ENCODE assay signal across 1 cellular context in the genomic region with DNA sequence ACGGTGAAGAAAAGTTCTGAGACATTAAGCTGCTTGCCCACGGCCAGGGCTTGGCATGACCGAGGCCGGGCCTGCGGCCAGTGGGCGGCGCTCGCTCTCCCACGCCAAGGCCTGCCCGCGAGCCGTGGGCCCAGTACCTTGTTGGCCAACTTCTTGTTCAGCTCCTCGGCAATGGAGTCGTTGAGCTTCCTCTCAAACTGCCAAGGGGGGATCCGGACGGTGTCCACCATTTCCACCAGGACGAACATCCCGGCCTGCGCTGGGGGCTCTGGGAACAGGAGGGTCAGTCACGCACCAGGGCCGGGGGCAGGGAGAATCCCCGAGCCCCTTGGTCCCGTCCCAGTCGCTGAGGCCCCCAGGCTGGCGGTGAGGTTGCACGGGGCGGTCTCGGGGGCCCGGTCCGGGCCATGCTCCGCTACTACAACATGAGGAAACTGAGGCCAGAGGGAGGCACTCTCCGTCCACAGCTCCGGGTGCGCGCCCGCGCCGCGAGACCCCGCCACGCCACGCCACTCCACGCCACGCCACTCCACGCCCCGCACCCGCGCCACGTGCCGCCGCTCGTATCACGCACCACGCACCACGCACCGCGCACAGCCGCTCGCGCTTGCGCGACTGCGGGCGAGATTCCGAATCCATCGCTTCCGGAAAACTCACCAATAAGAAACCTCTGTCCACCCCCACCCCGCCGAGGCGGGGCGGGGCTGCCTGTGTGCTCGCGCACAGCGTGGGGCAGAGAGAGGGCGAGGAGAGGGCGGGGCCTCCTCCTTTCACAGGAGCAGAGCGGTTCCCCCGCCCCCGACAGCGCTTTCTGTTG.
TF ChIP-seq lines count a peak whose summit lies in the region.

A gene with protein sequence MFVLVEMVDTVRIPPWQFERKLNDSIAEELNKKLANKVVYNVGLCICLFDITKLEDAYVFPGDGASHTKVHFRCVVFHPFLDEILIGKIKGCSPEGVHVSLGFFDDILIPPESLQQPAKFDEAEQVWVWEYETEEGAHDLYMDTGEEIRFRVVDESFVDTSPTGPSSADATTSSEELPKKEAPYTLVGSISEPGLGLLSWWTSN (minus strand): TSS at position 617 of the 817 bp plus-strand sequence. CDS start 369 bp downstream, at position 248.

TF ChIP-seq in HepG2, 621 proteins besides CTCF, POLR2A, EP300 and RAD21 (continued from another document and continues in another):
- TF ChIP-seq RNF2 (conservative IDR thresholded peaks at IDR 0.05; ENCODE audit: low read depth) (no peak), ZNF788 (CRISPR knock-in tag; IDR thresholded peaks at IDR 0.05; ENCODE audit: borderline replicate concordance) (no peak; the same call in 1 of the 2 replicates), POLR2AphosphoS2 (IDR thresholded peaks at IDR 0.05; ENCODE audit: low read depth, low read length) (no peak), ZNF207 (IDR thresholded peaks at IDR 0.05; ENCODE audit: borderline replicate concordance) (no peak), ZNF20 (CRISPR knock-in tag; IDR thresholded peaks at IDR 0.05) (no peak), KAT2B (IDR thresholded peaks at IDR 0.05; ENCODE audit: borderline replicate concordance, low read depth, low read length) (no peak), CHD4 (IDR thresholded peaks at IDR 0.05; ENCODE audit: borderline replicate concordance, low read length) (0 out of 2 replicates have a peak, but pooled peaks have one; percentile 16), KLF12 (CRISPR knock-in tag; IDR thresholded peaks at IDR 0.05; ENCODE audit: borderline replicate concordance) (peak; percentile 69; the same call in 1 of the 2 replicates), NCOR1 (IDR thresholded peaks at IDR 0.05; ENCODE audit: borderline replicate concordance, low read length) (no peak), HES4 (CRISPR knock-in tag; IDR thresholded peaks at IDR 0.05; ENCODE audit: borderline replicate concordance) (no peak; the same call in 1 of the 2 replicates), POLR2G (IDR thresholded peaks at IDR 0.05; ENCODE audit: low read depth, low read length) (peak; percentile 69), ZSCAN20 (CRISPR knock-in tag; IDR thresholded peaks at IDR 0.05; ENCODE audit: borderline replicate concordance) (no peak; the same call in 1 of the 2 replicates), ZNF446 (CRISPR knock-in tag; IDR thresholded peaks at IDR 0.05) (0 out of 2 replicates have a peak, but pooled peaks have one; percentile 44), ZNF225 (CRISPR knock-in tag; IDR thresholded peaks at IDR 0.05) (0 out of 2 replicates have a peak, but pooled peaks have one; percentile 62), SIN3B (IDR thresholded peaks at IDR 0.05; ENCODE audit: low read length) (no peak), PAWR (CRISPR knock-in tag; IDR thresholded peaks at IDR 0.05; ENCODE audit: borderline replicate concordance) (no peak)
- TF ChIP-seq, protein P1, sequence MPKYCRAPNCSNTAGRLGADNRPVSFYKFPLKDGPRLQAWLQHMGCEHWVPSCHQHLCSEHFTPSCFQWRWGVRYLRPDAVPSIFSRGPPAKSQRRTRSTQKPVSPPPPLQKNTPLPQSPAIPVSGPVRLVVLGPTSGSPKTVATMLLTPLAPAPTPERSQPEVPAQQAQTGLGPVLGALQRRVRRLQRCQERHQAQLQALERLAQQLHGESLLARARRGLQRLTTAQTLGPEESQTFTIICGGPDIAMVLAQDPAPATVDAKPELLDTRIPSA (CRISPR knock-in tag; IDR thresholded peaks at IDR 0.05; ENCODE audit: borderline replicate concordance): 0 out of 2 replicates have a peak, but pooled peaks have one; percentile 41
- TF ChIP-seq, protein P2, sequence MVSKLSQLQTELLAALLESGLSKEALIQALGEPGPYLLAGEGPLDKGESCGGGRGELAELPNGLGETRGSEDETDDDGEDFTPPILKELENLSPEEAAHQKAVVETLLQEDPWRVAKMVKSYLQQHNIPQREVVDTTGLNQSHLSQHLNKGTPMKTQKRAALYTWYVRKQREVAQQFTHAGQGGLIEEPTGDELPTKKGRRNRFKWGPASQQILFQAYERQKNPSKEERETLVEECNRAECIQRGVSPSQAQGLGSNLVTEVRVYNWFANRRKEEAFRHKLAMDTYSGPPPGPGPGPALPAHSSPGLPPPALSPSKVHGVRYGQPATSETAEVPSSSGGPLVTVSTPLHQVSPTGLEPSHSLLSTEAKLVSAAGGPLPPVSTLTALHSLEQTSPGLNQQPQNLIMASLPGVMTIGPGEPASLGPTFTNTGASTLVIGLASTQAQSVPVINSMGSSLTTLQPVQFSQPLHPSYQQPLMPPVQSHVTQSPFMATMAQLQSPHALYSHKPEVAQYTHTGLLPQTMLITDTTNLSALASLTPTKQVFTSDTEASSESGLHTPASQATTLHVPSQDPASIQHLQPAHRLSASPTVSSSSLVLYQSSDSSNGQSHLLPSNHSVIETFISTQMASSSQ (IDR thresholded peaks at IDR 0.05; ENCODE audit: low read depth): no peak
- TF ChIP-seq, protein P2 (CRISPR knock-in tag; IDR thresholded peaks at IDR 0.05; ENCODE audit: borderline replicate concordance): no peak
- TF ChIP-seq, protein P3, sequence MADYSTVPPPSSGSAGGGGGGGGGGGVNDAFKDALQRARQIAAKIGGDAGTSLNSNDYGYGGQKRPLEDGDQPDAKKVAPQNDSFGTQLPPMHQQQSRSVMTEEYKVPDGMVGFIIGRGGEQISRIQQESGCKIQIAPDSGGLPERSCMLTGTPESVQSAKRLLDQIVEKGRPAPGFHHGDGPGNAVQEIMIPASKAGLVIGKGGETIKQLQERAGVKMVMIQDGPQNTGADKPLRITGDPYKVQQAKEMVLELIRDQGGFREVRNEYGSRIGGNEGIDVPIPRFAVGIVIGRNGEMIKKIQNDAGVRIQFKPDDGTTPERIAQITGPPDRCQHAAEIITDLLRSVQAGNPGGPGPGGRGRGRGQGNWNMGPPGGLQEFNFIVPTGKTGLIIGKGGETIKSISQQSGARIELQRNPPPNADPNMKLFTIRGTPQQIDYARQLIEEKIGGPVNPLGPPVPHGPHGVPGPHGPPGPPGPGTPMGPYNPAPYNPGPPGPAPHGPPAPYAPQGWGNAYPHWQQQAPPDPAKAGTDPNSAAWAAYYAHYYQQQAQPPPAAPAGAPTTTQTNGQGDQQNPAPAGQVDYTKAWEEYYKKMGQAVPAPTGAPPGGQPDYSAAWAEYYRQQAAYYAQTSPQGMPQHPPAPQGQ (CRISPR knock-in tag; IDR thresholded peaks at IDR 0.05; ENCODE audit: borderline replicate concordance): no peak
- TF ChIP-seq, protein P4, sequence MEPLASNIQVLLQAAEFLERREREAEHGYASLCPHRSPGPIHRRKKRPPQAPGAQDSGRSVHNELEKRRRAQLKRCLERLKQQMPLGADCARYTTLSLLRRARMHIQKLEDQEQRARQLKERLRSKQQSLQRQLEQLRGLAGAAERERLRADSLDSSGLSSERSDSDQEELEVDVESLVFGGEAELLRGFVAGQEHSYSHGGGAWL (CRISPR knock-in tag; IDR thresholded peaks at IDR 0.05): peak; percentile 43
- TF ChIP-seq, protein P5, sequence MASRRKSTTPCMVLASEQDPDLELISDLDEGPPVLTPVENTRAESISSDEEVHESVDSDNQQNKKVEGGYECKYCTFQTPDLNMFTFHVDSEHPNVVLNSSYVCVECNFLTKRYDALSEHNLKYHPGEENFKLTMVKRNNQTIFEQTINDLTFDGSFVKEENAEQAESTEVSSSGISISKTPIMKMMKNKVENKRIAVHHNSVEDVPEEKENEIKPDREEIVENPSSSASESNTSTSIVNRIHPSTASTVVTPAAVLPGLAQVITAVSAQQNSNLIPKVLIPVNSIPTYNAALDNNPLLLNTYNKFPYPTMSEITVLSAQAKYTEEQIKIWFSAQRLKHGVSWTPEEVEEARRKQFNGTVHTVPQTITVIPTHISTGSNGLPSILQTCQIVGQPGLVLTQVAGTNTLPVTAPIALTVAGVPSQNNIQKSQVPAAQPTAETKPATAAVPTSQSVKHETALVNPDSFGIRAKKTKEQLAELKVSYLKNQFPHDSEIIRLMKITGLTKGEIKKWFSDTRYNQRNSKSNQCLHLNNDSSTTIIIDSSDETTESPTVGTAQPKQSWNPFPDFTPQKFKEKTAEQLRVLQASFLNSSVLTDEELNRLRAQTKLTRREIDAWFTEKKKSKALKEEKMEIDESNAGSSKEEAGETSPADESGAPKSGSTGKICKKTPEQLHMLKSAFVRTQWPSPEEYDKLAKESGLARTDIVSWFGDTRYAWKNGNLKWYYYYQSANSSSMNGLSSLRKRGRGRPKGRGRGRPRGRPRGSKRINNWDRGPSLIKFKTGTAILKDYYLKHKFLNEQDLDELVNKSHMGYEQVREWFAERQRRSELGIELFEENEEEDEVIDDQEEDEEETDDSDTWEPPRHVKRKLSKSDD (CRISPR knock-in tag; IDR thresholded peaks at IDR 0.05; ENCODE audit: low read depth): no peak
- TF ChIP-seq, protein P6, sequence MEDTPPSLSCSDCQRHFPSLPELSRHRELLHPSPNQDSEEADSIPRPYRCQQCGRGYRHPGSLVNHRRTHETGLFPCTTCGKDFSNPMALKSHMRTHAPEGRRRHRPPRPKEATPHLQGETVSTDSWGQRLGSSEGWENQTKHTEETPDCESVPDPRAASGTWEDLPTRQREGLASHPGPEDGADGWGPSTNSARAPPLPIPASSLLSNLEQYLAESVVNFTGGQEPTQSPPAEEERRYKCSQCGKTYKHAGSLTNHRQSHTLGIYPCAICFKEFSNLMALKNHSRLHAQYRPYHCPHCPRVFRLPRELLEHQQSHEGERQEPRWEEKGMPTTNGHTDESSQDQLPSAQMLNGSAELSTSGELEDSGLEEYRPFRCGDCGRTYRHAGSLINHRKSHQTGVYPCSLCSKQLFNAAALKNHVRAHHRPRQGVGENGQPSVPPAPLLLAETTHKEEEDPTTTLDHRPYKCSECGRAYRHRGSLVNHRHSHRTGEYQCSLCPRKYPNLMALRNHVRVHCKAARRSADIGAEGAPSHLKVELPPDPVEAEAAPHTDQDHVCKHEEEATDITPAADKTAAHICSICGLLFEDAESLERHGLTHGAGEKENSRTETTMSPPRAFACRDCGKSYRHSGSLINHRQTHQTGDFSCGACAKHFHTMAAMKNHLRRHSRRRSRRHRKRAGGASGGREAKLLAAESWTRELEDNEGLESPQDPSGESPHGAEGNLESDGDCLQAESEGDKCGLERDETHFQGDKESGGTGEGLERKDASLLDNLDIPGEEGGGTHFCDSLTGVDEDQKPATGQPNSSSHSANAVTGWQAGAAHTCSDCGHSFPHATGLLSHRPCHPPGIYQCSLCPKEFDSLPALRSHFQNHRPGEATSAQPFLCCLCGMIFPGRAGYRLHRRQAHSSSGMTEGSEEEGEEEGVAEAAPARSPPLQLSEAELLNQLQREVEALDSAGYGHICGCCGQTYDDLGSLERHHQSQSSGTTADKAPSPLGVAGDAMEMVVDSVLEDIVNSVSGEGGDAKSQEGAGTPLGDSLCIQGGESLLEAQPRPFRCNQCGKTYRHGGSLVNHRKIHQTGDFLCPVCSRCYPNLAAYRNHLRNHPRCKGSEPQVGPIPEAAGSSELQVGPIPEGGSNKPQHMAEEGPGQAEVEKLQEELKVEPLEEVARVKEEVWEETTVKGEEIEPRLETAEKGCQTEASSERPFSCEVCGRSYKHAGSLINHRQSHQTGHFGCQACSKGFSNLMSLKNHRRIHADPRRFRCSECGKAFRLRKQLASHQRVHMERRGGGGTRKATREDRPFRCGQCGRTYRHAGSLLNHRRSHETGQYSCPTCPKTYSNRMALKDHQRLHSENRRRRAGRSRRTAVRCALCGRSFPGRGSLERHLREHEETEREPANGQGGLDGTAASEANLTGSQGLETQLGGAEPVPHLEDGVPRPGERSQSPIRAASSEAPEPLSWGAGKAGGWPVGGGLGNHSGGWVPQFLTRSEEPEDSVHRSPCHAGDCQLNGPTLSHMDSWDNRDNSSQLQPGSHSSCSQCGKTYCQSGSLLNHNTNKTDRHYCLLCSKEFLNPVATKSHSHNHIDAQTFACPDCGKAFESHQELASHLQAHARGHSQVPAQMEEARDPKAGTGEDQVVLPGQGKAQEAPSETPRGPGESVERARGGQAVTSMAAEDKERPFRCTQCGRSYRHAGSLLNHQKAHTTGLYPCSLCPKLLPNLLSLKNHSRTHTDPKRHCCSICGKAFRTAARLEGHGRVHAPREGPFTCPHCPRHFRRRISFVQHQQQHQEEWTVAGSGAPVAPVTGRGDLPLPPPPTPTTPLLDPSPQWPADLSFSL (CRISPR knock-in tag; IDR thresholded peaks at IDR 0.05): no peak
